22 cellular contexts compared by ENCODE assay signal in the genomic region with DNA sequence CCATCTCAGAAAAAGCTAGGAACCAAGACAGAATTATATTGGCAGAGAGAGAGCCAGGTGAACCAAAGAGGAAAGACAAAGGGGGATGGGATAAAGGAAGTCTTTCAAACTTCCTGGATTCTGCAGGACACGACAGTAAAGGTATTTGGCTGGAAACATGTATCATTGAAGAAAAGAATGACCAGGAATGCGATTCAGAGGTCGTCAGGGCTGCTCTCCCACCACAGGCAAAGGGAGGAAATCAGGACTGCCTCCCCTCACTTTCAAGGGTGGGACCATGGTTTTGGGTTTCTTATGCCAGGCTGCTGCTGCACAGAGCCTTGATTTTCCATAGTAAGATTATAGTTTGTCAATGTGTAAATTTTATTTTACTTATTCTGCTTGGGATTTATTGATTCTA.
DNase-seq lines count a peak whose midpoint lies in the region; ATAC-seq and TF ChIP-seq lines count a peak whose summit lies in the region.
"Had no signal": no experiment of that assay in that cellular context is flagged by ENCODE, and none has a peak within 500 bp of the region (broad histone marks: within the 10 kb centered on the region; RNA-seq: fewer than 3 reads in every experiment).

No MANE protein-coding gene starts in this region.

- no peaks in the 10 kb centered on the region for H3K27me3 Mint-ChIP-seq in endothelial cell (ENCODE audit: unreplicated experiment)
- H3K27me3 Mint-ChIP-seq in activated T-helper 2 cell treated with anti-CD3 and anti-CD28 coated beads, Interferon-gamma antibody, Interleukin-2, Interleukin-4, amounts not matched to agents 10 μg/mL and 5 μg/mL and 100 μg/mL, durations not matched to agents 14 hours and 24 hours and 36 hours (ENCODE audit: low read depth) = no peaks in the 10 kb centered on the region
- H3K27me3 Mint-ChIP-seq in natural killer cell treated with Interleukin-12 subunit alpha and Interleukin-12 subunit beta and Interleukin-15 and Interleukin-18, amount 100 ng/mL, for 72 hours = no peaks in the 10 kb centered on the region
- H3K27me3 Mint-ChIP-seq: IgD-negative memory B cell had no signal

- H3K27ac Mint-ChIP-seq in endothelial cell (ENCODE audit: unreplicated experiment) = no peak overlapping the region
- H3K27ac Mint-ChIP-seq in activated T-helper 2 cell treated with anti-CD3 and anti-CD28 coated beads, Interferon-gamma antibody, Interleukin-2, Interleukin-4, amounts not matched to agents 10 μg/mL and 5 μg/mL and 100 μg/mL, durations not matched to agents 14 hours and 24 hours and 36 hours = no peak overlapping the region
- no peak overlapping the region for H3K27ac Mint-ChIP-seq in natural killer cell treated with Interleukin-12 subunit alpha and Interleukin-12 subunit beta and Interleukin-15 and Interleukin-18, amount 100 ng/mL, for 72 hours
- H3K27ac Mint-ChIP-seq: IgD-negative memory B cell had no signal

- H3K9ac ChIP-seq in mammary epithelial cell (ENCODE audit: insufficient read depth, low read length) (no peak overlapping the region), trophoblast cell (ENCODE audit: low read length) (no peak overlapping the region)
- H3K9ac ChIP-seq: SK-N-SH had no signal

- H4K8ac ChIP-seq in trophoblast cell (ENCODE audit: low read depth, low read length) = no peak overlapping the region

- no peak overlapping the region for H3K14ac ChIP-seq in trophoblast cell (ENCODE audit: low read length)

- peaks cover 7% of the 10 kb centered on the region for H3K4me1 Mint-ChIP-seq in endothelial cell (ENCODE audit: unreplicated experiment)
- no peaks in the 10 kb centered on the region for H3K4me1 Mint-ChIP-seq in activated T-helper 2 cell treated with anti-CD3 and anti-CD28 coated beads, Interferon-gamma antibody, Interleukin-2, Interleukin-4, amounts not matched to agents 10 μg/mL and 5 μg/mL and 100 μg/mL, durations not matched to agents 14 hours and 24 hours and 36 hours (ENCODE audit: low read depth)
- H3K4me1 Mint-ChIP-seq in natural killer cell treated with Interleukin-12 subunit alpha and Interleukin-12 subunit beta and Interleukin-15 and Interleukin-18, amount 100 ng/mL, for 72 hours (ENCODE audit: low read depth in 2 of 2) = no peaks in the 10 kb centered on the region
- H3K4me1 Mint-ChIP-seq: IgD-negative memory B cell had no signal

- no peak for ATAC-seq in HG02623 (IDR thresholded peaks at IDR 0.05; ENCODE audit: unreplicated experiment)
- no peak for ATAC-seq in natural killer cell treated with Interleukin-12 subunit alpha and Interleukin-12 subunit beta and Interleukin-15 and Interleukin-18, amount 100 ng/mL, for 72 hours

- H3K36me3 ChIP-seq in mammary epithelial cell (ENCODE audit: insufficient read depth, low read length) (no peaks in the 10 kb centered on the region), breast epithelium (no peaks in the 10 kb centered on the region), trophoblast cell (ENCODE audit: control insufficient read depth in 1 of 2, insufficient read depth in 2 of 2, low read length in 2 of 2) (no peaks in the 10 kb centered on the region)
- H3K36me3 ChIP-seq: MG63 had no signal

- no peak overlapping the region for H2AK5ac ChIP-seq in trophoblast cell (ENCODE audit: low read length)

- H2AFZ ChIP-seq in mammary epithelial cell (ENCODE audit: low read depth, low read length) = peak overlapping the region; percentile 79
- H2AFZ ChIP-seq in trophoblast cell (ENCODE audit: insufficient read depth, low read length, poor library complexity) = no peak overlapping the region

- no peak for DNase-seq in mammary epithelial cell
- no peak for DNase-seq in breast epithelium (ENCODE audit: low spot score in 2 of 2)
- peak; percentile 4 for DNase-seq in endothelial cell (ENCODE audit: low spot score)
- DNase-seq in left kidney (ENCODE audit: low read depth, low spot score) = peak; percentile 20
- no peak for DNase-seq in activated T-helper 2 cell treated with anti-CD3 and anti-CD28 coated beads, Interferon-gamma antibody, Interleukin-2, Interleukin-4, amounts not matched to agents 10 μg/mL and 5 μg/mL and 100 μg/mL, durations not matched to agents 14 hours and 24 hours and 36 hours (ENCODE audit: low spot score)
- no peak for DNase-seq in trophoblast cell
- no peak for DNase-seq in natural killer cell treated with Interleukin-12 subunit alpha and Interleukin-12 subunit beta and Interleukin-15 and Interleukin-18, amount 100 ng/mL, for 72 hours (ENCODE audit: low spot score)
- DNase-seq: AML-193, HCEC 1CT, Kasumi-1, MG63, NCI-H1048, NCI-H1436, NCI-H2029, NCI-H345, NCI-H526, Right ventricle myocardium superior, SK-N-SH had no signal

- H2BK12ac ChIP-seq in trophoblast cell (ENCODE audit: low read length) = no peak overlapping the region

- H2BK5ac ChIP-seq in trophoblast cell (ENCODE audit: low read depth, low read length, poor library complexity) = no peak overlapping the region

- in situ Hi-C loops in mammary epithelial cell (cut with MboI; ENCODE audit: low sequenced_read_pairs in 2 of 2) = no loop called here

- no peak overlapping the region for H4K12ac ChIP-seq in trophoblast cell (ENCODE audit: low read depth, low read length)

- dilution Hi-C loops in mammary epithelial cell (cut with HindIII; ENCODE audit: low sequenced_read_pairs) = no loop called here

- H3K9me3 ChIP-seq in mammary epithelial cell (replicated peaks; ENCODE audit: insufficient read depth, low read length) (no peaks in the 10 kb centered on the region), breast epithelium (no peaks in the 10 kb centered on the region), trophoblast cell (ENCODE audit: insufficient read depth, low read depth, low read length) (no peaks in the 10 kb centered on the region)
- H3K9me3 ChIP-seq: MG63, SK-N-SH had no signal

- no peak overlapping the region for H3K23ac ChIP-seq in trophoblast cell (ENCODE audit: low read length)

- H4K91ac ChIP-seq in trophoblast cell (ENCODE audit: low read depth, low read length) = no peak overlapping the region

- no peak overlapping the region for H3K27ac ChIP-seq in mammary epithelial cell (ENCODE audit: insufficient read depth, low read depth, low read length)
- H3K27ac ChIP-seq in breast epithelium = no peak overlapping the region
- no peak overlapping the region for H3K27ac ChIP-seq in trophoblast cell (ENCODE audit: low read depth, low read length)
- H3K27ac ChIP-seq: 22Rv1, C4-2B had no signal

- H3K36me3 Mint-ChIP-seq in endothelial cell (ENCODE audit: low read depth, unreplicated experiment) = no peaks in the 10 kb centered on the region
- H3K36me3 Mint-ChIP-seq in activated T-helper 2 cell treated with anti-CD3 and anti-CD28 coated beads, Interferon-gamma antibody, Interleukin-2, Interleukin-4, amounts not matched to agents 10 μg/mL and 5 μg/mL and 100 μg/mL, durations not matched to agents 14 hours and 24 hours and 36 hours (ENCODE audit: low read depth) = no peaks in the 10 kb centered on the region
- no peaks in the 10 kb centered on the region for H3K36me3 Mint-ChIP-seq in natural killer cell treated with Interleukin-12 subunit alpha and Interleukin-12 subunit beta and Interleukin-15 and Interleukin-18, amount 100 ng/mL, for 72 hours
- H3K36me3 Mint-ChIP-seq: IgD-negative memory B cell had no signal

- no peak overlapping the region for H3K4me3 Mint-ChIP-seq in endothelial cell (ENCODE audit: unreplicated experiment)
- no peak overlapping the region for H3K4me3 Mint-ChIP-seq in activated T-helper 2 cell treated with anti-CD3 and anti-CD28 coated beads, Interferon-gamma antibody, Interleukin-2, Interleukin-4, amounts not matched to agents 10 μg/mL and 5 μg/mL and 100 μg/mL, durations not matched to agents 14 hours and 24 hours and 36 hours (ENCODE audit: low read depth)
- H3K4me3 Mint-ChIP-seq in natural killer cell treated with Interleukin-12 subunit alpha and Interleukin-12 subunit beta and Interleukin-15 and Interleukin-18, amount 100 ng/mL, for 72 hours = no peak overlapping the region
- H3K4me3 Mint-ChIP-seq: IgD-negative memory B cell had no signal

- no TSS peak for BruUV-seq in mammary epithelial cell (replicated peaks; lab: Mats Ljungman, UMichigan)

- CTCF ChIA-PET in mammary epithelial cell (lab: Charles Lee; ENCODE audit: low non-redundant PET) = no interaction called here

- H3K4me2 ChIP-seq in mammary epithelial cell (ENCODE audit: insufficient read depth, low read depth, low read length) (no peak overlapping the region), trophoblast cell (ENCODE audit: low read length) (no peak overlapping the region)
- H3K4me2 ChIP-seq: SK-N-SH had no signal

- no peaks in the 10 kb centered on the region for H3K79me1 ChIP-seq in trophoblast cell (ENCODE audit: low read length)

- no peak overlapping the region for H3K18ac ChIP-seq in trophoblast cell (ENCODE audit: low read length)

- no peaks in the 10 kb centered on the region for H3K9me3 Mint-ChIP-seq in endothelial cell (ENCODE audit: unreplicated experiment)
- peaks cover 12% of the 10 kb centered on the region for H3K9me3 Mint-ChIP-seq in activated T-helper 2 cell treated with anti-CD3 and anti-CD28 coated beads, Interferon-gamma antibody, Interleukin-2, Interleukin-4, amounts not matched to agents 10 μg/mL and 5 μg/mL and 100 μg/mL, durations not matched to agents 14 hours and 24 hours and 36 hours
- H3K9me3 Mint-ChIP-seq in natural killer cell treated with Interleukin-12 subunit alpha and Interleukin-12 subunit beta and Interleukin-15 and Interleukin-18, amount 100 ng/mL, for 72 hours = peaks cover 10% of the 10 kb centered on the region

- no peak for TF ChIP-seq POLR2A in breast epithelium (IDR thresholded peaks at IDR 0.05)

- H2BK120ac ChIP-seq in trophoblast cell (ENCODE audit: insufficient read depth, low read length, poor library complexity) = no peak overlapping the region

- no peak overlapping the region for H3K4ac ChIP-seq in trophoblast cell (ENCODE audit: low read depth, low read length)

- H3K4me1 ChIP-seq in mammary epithelial cell (ENCODE audit: insufficient read depth, low read length) (no peaks in the 10 kb centered on the region), breast epithelium (no peaks in the 10 kb centered on the region), trophoblast cell (ENCODE audit: control insufficient read depth in 1 of 2, insufficient read depth in 2 of 2, low read length in 2 of 2) (peaks cover 0 to 3% of the 10 kb centered on the region in 2 experiments)

- no peak overlapping the region for H3K4me3 ChIP-seq in mammary epithelial cell (replicated peaks in 1 of 3; ENCODE audit: insufficient read depth in 1 of 3, low read depth in 2 of 3, low read length in 3 of 3)
- H3K4me3 ChIP-seq in breast epithelium = no peak overlapping the region
- H3K4me3 ChIP-seq in trophoblast cell (ENCODE audit: low read depth, low read length) = no peak overlapping the region
- H3K4me3 ChIP-seq: MG63 had no signal

- 77% methylated on average over 3 of the region's 3 CpGs for WGBS in mammary epithelial cell (ENCODE audit: low coverage, missing lambda C conversion rate)
- WGBS in trophoblast cell (ENCODE audit: extremely low coverage, insufficient coverage, insufficient read length) = no CpG with 5 or more reads among the region's 3 CpGs

- TF ChIP-seq CTCF in mammary epithelial cell (conservative IDR thresholded peaks at IDR 0.05 in 1 of 2, IDR thresholded peaks at IDR 0.05 in 1 of 2; ENCODE audit: extremely low read depth in 1 of 2, insufficient read depth in 1 of 2, low read depth in 1 of 2, low read length in 2 of 2) = no peak
- TF ChIP-seq CTCF in breast epithelium (IDR thresholded peaks at IDR 0.05) = no peak
- no peak for TF ChIP-seq CTCF in endothelial cell (IDR thresholded peaks at IDR 0.05; ENCODE audit: unreplicated experiment)

- intact Hi-C loops in mammary epithelial cell (cut with micrococcal nuclease) = no loop called here
- intact Hi-C loops in breast epithelium (cut with DNase I; ENCODE audit: low total_unique reads) = no loop called here
- intact Hi-C loops in activated T-helper 2 cell treated with anti-CD3 and anti-CD28 coated beads, Interferon-gamma antibody, Interleukin-2, Interleukin-4, amounts not matched to agents 10 μg/mL and 5 μg/mL and 100 μg/mL, durations not matched to agents 14 hours and 24 hours and 36 hours (cut with micrococcal nuclease) = no loop called here

- H3K27me3 ChIP-seq in mammary epithelial cell (ENCODE audit: insufficient read depth, low read length) = no peaks in the 10 kb centered on the region
- no peaks in the 10 kb centered on the region for H3K27me3 ChIP-seq in breast epithelium
- no peaks in the 10 kb centered on the region for H3K27me3 ChIP-seq in trophoblast cell (ENCODE audit: insufficient read depth, low read length)
- H3K27me3 ChIP-seq: MG63 had no signal

- no peaks in the 10 kb centered on the region for H4K20me1 ChIP-seq in mammary epithelial cell (ENCODE audit: insufficient read depth, low read length)

- no peaks in the 10 kb centered on the region for H3K79me2 ChIP-seq in mammary epithelial cell (ENCODE audit: insufficient read depth, low read length)
- no peaks in the 10 kb centered on the region for H3K79me2 ChIP-seq in trophoblast cell (ENCODE audit: control insufficient read depth, insufficient read depth, low read length, poor library complexity)

Comparison
In these comparisons a context has a peak if more than half of its experiments do, and no peak if none do; other contexts are left out.
1. DNase-seq: peak in endothelial cell (single experiment) and left kidney (single experiment); none in mammary epithelial cell (single experiment), breast epithelium (0 of 2), activated T-helper 2 cell treated with anti-CD3 and anti-CD28 coated beads, Interferon-gamma antibody, Interleukin-2, Interleukin-4, amounts not matched to agents 10 μg/mL and 5 μg/mL and 100 μg/mL, durations not matched to agents 14 hours and 24 hours and 36 hours (single experiment), trophoblast cell (0 of 2) and natural killer cell treated with Interleukin-12 subunit alpha and Interleukin-12 subunit beta and Interleukin-15 and Interleukin-18, amount 100 ng/mL, for 72 hours (single experiment).